ENCODE assay signal across 6 cellular contexts in the genomic region with DNA sequence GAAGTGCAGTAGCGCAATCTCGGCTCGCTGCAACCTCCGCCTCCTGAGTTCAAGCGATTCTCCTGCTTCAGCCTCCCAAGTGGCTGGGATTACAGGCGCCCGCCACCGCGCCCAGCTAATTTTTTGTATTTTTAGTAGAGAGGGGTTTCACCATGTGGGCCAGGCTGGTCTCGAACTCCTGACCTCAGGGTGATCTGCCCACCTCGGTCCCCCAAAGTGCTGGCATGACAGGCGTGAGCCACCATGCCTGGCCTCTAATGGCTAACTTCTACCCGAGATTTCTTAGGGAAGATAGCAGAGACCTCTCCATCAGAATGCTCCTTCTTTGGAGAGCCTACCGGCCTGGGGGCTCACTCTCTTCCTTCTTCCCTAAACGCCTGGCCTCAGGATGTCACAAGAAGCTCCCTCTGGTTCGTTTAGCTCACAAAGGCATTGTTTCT. TPM values are rescaled to one million over a fixed set of nuclear protein-coding genes. Genes with fewer than 3 reads are reported as not detected.
DNase-seq lines count a peak whose midpoint lies in the region; ATAC-seq and TF ChIP-seq lines count a peak whose summit lies in the region.
"Not testable (repeated sequence)": the region's sequence is repeated elsewhere in the genome, so short reads cannot be mapped to it uniquely, and the experiment has no call there.

No MANE protein-coding gene starts in this region.

- not testable (repeated sequence) for TF ChIP-seq CTCF in GM06990 (IDR thresholded peaks at IDR 0.05; ENCODE audit: insufficient read depth, low read length, poor library complexity, severe bottlenecking); astrocyte of the cerebellum (IDR thresholded peaks at IDR 0.05; ENCODE audit: low read depth, low read length, missing control alignments); cardiac muscle cell (IDR thresholded peaks at IDR 0.05; ENCODE audit: low read depth, low read length); nephron progenitor cell (IDR thresholded peaks at IDR 0.05); thoracic aorta (IDR thresholded peaks at IDR 0.05)

- not testable (repeated sequence) for ATAC-seq in thoracic aorta (ENCODE audit: insufficient number of reproducible peaks, low FRiP score, low read depth)

- peak overlapping the region; percentile 85 for H3K27ac Mint-ChIP-seq in nephron progenitor cell

- H3K9me3 ChIP-seq in SJSA1 (replicated peaks); cardiac muscle cell (ENCODE audit: low read depth); thoracic aorta: not testable (repeated sequence)

- H3K4me1 Mint-ChIP-seq in nephron progenitor cell = peaks cover 42% of the 10 kb centered on the region

- not testable (repeated sequence) for H3K9me3 Mint-ChIP-seq in nephron progenitor cell

- H3K27me3 Mint-ChIP-seq in nephron progenitor cell (ENCODE audit: low read depth, poor library complexity) = peaks cover 12% of the 10 kb centered on the region

- H3K36me3 Mint-ChIP-seq in nephron progenitor cell (ENCODE audit: low read depth) = peaks cover 16% of the 10 kb centered on the region

- H3K4me3 Mint-ChIP-seq in nephron progenitor cell = peak overlapping the region; percentile 91

- H3K4me3 ChIP-seq in GM06990 (replicated peaks; ENCODE audit: low read depth, low read length) (peak overlapping the region; percentile 77), SJSA1 (peak overlapping the region; percentile 55), astrocyte of the cerebellum (ENCODE audit: low read depth, low read length) (peak overlapping the region; percentile 96), cardiac muscle cell (peak overlapping the region; percentile 56), thoracic aorta (peak overlapping the region; percentile 88)

- H3K27me3 ChIP-seq in GM06990 (replicated peaks; ENCODE audit: control insufficient read depth, insufficient read depth, low read length); SJSA1 (replicated peaks); cardiac muscle cell; thoracic aorta (replicated peaks; ENCODE audit: insufficient read depth): not testable (repeated sequence)

- DNase-seq in GM06990 (ENCODE audit: extremely low read depth, insufficient read length); SJSA1 (ENCODE audit: low read depth in 1 of 2, low spot score in 2 of 2); astrocyte of the cerebellum (ENCODE audit: low read depth); cardiac muscle cell (ENCODE audit: low read depth in 1 of 2, low spot score in 1 of 2); nephron progenitor cell; thoracic aorta (ENCODE audit: low spot score): not testable (repeated sequence)

- not testable (repeated sequence) for H3K27ac ChIP-seq in SJSA1
- H3K27ac ChIP-seq in cardiac muscle cell = peak overlapping the region; percentile 82
- peak overlapping the region; percentile 87 to 90 for H3K27ac ChIP-seq in thoracic aorta

- in situ Hi-C loops in astrocyte of the cerebellum (cut with HindIII; ENCODE audit: low sequenced_read_pairs) = not testable (repeated sequence)

- not testable (repeated sequence) for H3K36me3 ChIP-seq in GM06990 (ENCODE audit: control insufficient read depth, insufficient read depth, low read length); cardiac muscle cell; thoracic aorta
- peaks cover 11% of the 10 kb centered on the region; the same call in 1 of the 2 replicates for H3K36me3 ChIP-seq in SJSA1

- H3K4me1 ChIP-seq in SJSA1 (replicated peaks) (peaks cover 16% of the 10 kb centered on the region), thoracic aorta (ENCODE audit: control insufficient read depth in 1 of 2, low read depth in 2 of 2) (peaks cover 11 to 21% of the 10 kb centered on the region in 2 donors)
- not testable (repeated sequence) for H3K4me1 ChIP-seq in cardiac muscle cell (ENCODE audit: low read depth)

RNA-seq across cellular contexts. Expression of a gene that starts 1.5 kb away (rescaled TPM):
- 38.1 and 38.6 TPM in 2 replicates for total RNA-seq in SJSA1 (2014; rRNA removed; shearing (Covaris generic))
- total RNA-seq in cardiac muscle cell (26.6 and 34.9 TPM in 2 replicates), thoracic aorta (10 to 100 TPM; 26.0 to 35.2 TPM)
- 27.3 and 27.6 TPM in 2 replicates for polyA plus RNA-seq in cardiac muscle cell

RNA-seq across cellular contexts. Expression of a gene that starts 14.7 kb away (rescaled TPM):
- not detected in 2 replicates for total RNA-seq in SJSA1 (2014; rRNA removed; shearing (Covaris generic))
- total RNA-seq in cardiac muscle cell = not detected in 2 replicates
- polyA plus RNA-seq in cardiac muscle cell = 0.60 TPM in 1 of 2 replicates, not detected in the other
- total RNA-seq in thoracic aorta = 1 to 10 TPM in 1 of 2 donors, not detected in 1; 5.8 TPM

RNA-seq across cellular contexts. Expression of a gene that starts 33.4 kb away (rescaled TPM):
- total RNA-seq in SJSA1 (2014; rRNA removed; shearing (Covaris generic)) = 33.8 and 40.4 TPM in 2 replicates
- total RNA-seq in cardiac muscle cell = 98.3 and 120 TPM in 2 replicates
- polyA plus RNA-seq in cardiac muscle cell = 89.6 and 115 TPM in 2 replicates
- total RNA-seq in thoracic aorta = 10 to 100 TPM; 19.5 to 33.2 TPM

RNA-seq across cellular contexts. Expression of a gene that starts 36.6 kb away (rescaled TPM):
- total RNA-seq in SJSA1 (2014; rRNA removed; shearing (Covaris generic)) = 218 and 257 TPM in 2 replicates
- total RNA-seq in cardiac muscle cell (184 and 226 TPM in 2 replicates), thoracic aorta (100 to 1,000 TPM; 178 to 262 TPM)
- polyA plus RNA-seq in cardiac muscle cell = 88.0 and 88.8 TPM in 2 replicates

RNA-seq across cellular contexts. Expression of a gene that starts 37.7 kb away (rescaled TPM):
- 0.53 and 2.0 TPM in 2 replicates for total RNA-seq in SJSA1 (2014; rRNA removed; shearing (Covaris generic))
- 20.1 and 32.0 TPM in 2 replicates for total RNA-seq in cardiac muscle cell
- 0.62 TPM in 1 of 2 replicates, not detected in the other for polyA plus RNA-seq in cardiac muscle cell
- 1 to 10 TPM in 1 of 2 donors, not detected in 1; 1.6 TPM for total RNA-seq in thoracic aorta
